20 cellular contexts compared by ENCODE assay signal in the genomic region with DNA sequence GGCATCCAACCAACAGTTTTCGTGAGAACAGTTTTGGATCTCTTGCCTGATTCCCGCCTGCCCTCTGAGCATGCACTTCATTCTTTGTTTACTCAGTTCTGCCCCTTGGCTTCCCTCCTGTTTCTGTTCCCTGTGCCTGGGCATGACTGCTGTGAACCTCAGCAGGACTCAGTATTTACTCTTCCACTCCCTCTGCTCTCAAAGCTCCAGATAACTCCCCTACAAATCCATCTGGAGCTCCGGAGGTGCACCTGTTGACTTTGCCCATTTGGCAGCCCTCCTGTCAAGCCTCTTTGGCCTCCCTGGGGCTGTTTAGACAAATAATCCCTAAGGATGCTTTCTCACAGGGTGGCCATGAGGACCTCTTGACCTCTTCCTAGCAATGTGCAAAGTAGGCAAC. TPM values are rescaled to one million over a fixed set of nuclear protein-coding genes. Genes with fewer than 3 reads are reported as not detected.
DNase-seq lines count a peak whose midpoint lies in the region; ATAC-seq, FAIRE-seq and TF ChIP-seq lines count a peak whose summit lies in the region.
"Had no signal": no experiment of that assay in that cellular context is flagged by ENCODE, and none has a peak within 500 bp of the region (broad histone marks: within the 10 kb centered on the region; RNA-seq: fewer than 3 reads in every experiment).

No MANE protein-coding gene starts in this region.

- H3K9me3 ChIP-seq in SJCRH30 (replicated peaks) (no peaks in the 10 kb centered on the region), small intestine (ENCODE audit: control insufficient read depth, low read depth) (no peaks in the 10 kb centered on the region), right cardiac atrium (ENCODE audit: control insufficient read depth, low read length) (no peaks in the 10 kb centered on the region)

- intact Hi-C loops in right cardiac atrium (cut with DNase I), result no loop called here

- H3K27me3 ChIP-seq in SJCRH30 (no peaks in the 10 kb centered on the region), small intestine (ENCODE audit: control insufficient read depth in 2 of 2, insufficient read depth in 2 of 2, low read length in 2 of 2) (no peaks in the 10 kb centered on the region), right cardiac atrium (ENCODE audit: control insufficient read depth, insufficient read depth) (no peaks in the 10 kb centered on the region)

- peaks cover 13% of the 10 kb centered on the region; the same call in 1 of the 2 replicates for H3K4me1 ChIP-seq in SJCRH30
- H3K4me1 ChIP-seq in small intestine (ENCODE audit: control insufficient read depth in 2 of 2, insufficient read depth in 1 of 2, low read depth in 1 of 2, low read length in 1 of 2), result no peaks in the 10 kb centered on the region
- peaks cover 7% of the 10 kb centered on the region for H3K4me1 ChIP-seq in right cardiac atrium (ENCODE audit: control insufficient read depth, insufficient read depth, low read length)

- FAIRE-seq in small intestine (lab: Jason Lieb, UNC), result no peak
- FAIRE-seq: GM12892 had no signal

- H3K27ac ChIP-seq in SJCRH30 (no peak overlapping the region), small intestine (ENCODE audit: low read depth in 1 of 2, low read length in 1 of 2) (no peak overlapping the region), right cardiac atrium (ENCODE audit: low read length) (no peak overlapping the region)

- peak; percentile 39 for DNase-seq in LNCaP clone FGC (ENCODE audit: low read depth)
- DNase-seq in NCI-H2029 treated with DMSO at 0.1 percent for 48 hours (lab: John Stamatoyannopoulos, UW), result peak; percentile 18
- DNase-seq in SJCRH30, result peak; percentile 65 to 74
- peak; percentile 37 for DNase-seq in small intestine
- DNase-seq in right cardiac atrium, result no peak
- no peak for DNase-seq in NCI-H2227 treated with DMSO at 0.1 percent for 48 hours (lab: John Stamatoyannopoulos, UW)
- DNase-seq: activated CD4-positive, alpha-beta T cell treated with anti-CD3 and anti-CD28 coated beads, Interleukin-2, amount 50 U/mL, for 1 hour; activated CD8-positive, alpha-beta memory T cell treated with anti-CD3 and anti-CD28 coated beads, Interleukin-2, amount 50 U/mL, for 48 hours; activated gamma-delta T cell; Calu3; caudate nucleus; endodermal cell; Karpas-422; mesenchymal stem cell; natural killer cell; NCI-H1930; stimulated activated CD4-positive, alpha-beta T cell treated with anti-CD3 and anti-CD28 coated beads, Interleukin-4, amount 100 ng/mL, for 1 hour; T-helper 1 cell had no signal

- no peak for TF ChIP-seq CTCF in LNCaP clone FGC (IDR thresholded peaks at IDR 0.05; ENCODE audit: control insufficient read depth, extremely low read depth, insufficient read depth)

- WGBS in small intestine, 3 donors, result 24 to 69% (median 30%) methylated on average over 3 of the region's 3 CpGs
- 85% methylated on average over 3 of the region's 3 CpGs for WGBS in right cardiac atrium

- no peaks in the 10 kb centered on the region for H3K36me3 ChIP-seq in SJCRH30
- no peaks in the 10 kb centered on the region for H3K36me3 ChIP-seq in small intestine (ENCODE audit: control insufficient read depth in 2 of 2, insufficient read depth in 2 of 2, low read length in 2 of 2)

- ATAC-seq in right cardiac atrium, result no peak
- ATAC-seq in GM19351 (IDR thresholded peaks at IDR 0.05; ENCODE audit: unreplicated experiment), result no peak
- ATAC-seq: natural killer cell had no signal

- H3K4me3 ChIP-seq in LNCaP clone FGC (ENCODE audit: low read depth, low read length), result no peak overlapping the region
- H3K4me3 ChIP-seq in SJCRH30, result no peak overlapping the region
- H3K4me3 ChIP-seq in small intestine (ENCODE audit: low read depth in 1 of 2, low read length in 2 of 2), result no peak overlapping the region
- H3K4me3 ChIP-seq in right cardiac atrium (ENCODE audit: low read length), result no peak overlapping the region

RNA-seq across cellular contexts. Expression of gene ARGLU1, which starts 34.2 kb away (rescaled TPM):
- total RNA-seq in SJCRH30 (2014; rRNA removed; shearing (Covaris generic)), result 66.9 and 100 TPM in 2 replicates
- 10 to 100 TPM; 43.8 to 65.8 (median 46.2) TPM for polyA plus RNA-seq in small intestine
- 10 to 100 TPM; 44.2 to 63.0 (median 47.3) TPM for total RNA-seq in right cardiac atrium
- 49.9 TPM for polyA plus RNA-seq in right cardiac atrium

Comparison
In these comparisons a context has a peak if more than half of its experiments do, and no peak if none do; other contexts are left out.
1. DNase-seq: peak in LNCaP clone FGC (single experiment), NCI-H2029 treated with DMSO at 0.1 percent for 48 hours (single experiment), SJCRH30 (2 of 2) and small intestine (single experiment); none in right cardiac atrium (0 of 3) and NCI-H2227 treated with DMSO at 0.1 percent for 48 hours (single experiment).